21 cellular contexts compared by ENCODE assay signal in genomic region chr12:113888435-113888834, GRCh38.
DNase-seq lines count a peak whose midpoint lies in the region; ATAC-seq lines count a peak whose summit lies in the region.
"Had no signal": no experiment of that assay in that cellular context is flagged by ENCODE, and none has a peak within 500 bp of the region (broad histone marks: within the 10 kb centered on the region; RNA-seq: fewer than 3 reads in every experiment).

No MANE protein-coding gene starts in this region.

- no peak overlapping the region for H3K4me3 ChIP-seq in BLaER1
- no peak overlapping the region for H3K4me3 ChIP-seq in BLaER1 treated with 17β-estradiol and CSF1 and Interleukin-3, amounts not matched to agents 10 nM and 100 nM
- H3K4me3 ChIP-seq: GM12878 had no signal

- H3K4me3 Mint-ChIP-seq in central memory CD8-positive, alpha-beta T cell: no peak overlapping the region
- no peak overlapping the region for H3K4me3 Mint-ChIP-seq in activated CD4-positive, alpha-beta T cell treated with anti-CD3 and anti-CD28 coated beads, Interleukin-2, amount 10 ng/mL, durations not matched to agents 7 days and 5 days
- no peak overlapping the region for H3K4me3 Mint-ChIP-seq in activated T-cell treated with anti-CD3 and anti-CD28 coated beads, Interleukin-2, amount 50 U/mL, for 4 hours
- H3K4me3 Mint-ChIP-seq: CD14-positive monocyte; CD4-positive, alpha-beta memory T cell; CD4-positive, CD25-positive, alpha-beta regulatory T cell; CD8-positive, alpha-beta memory T cell had no signal

- POLR2A ChIA-PET in activated CD4-positive, alpha-beta T cell treated with anti-CD3 and anti-CD28 coated beads, Interleukin-2, amount 10 ng/mL, durations not matched to agents 7 days and 5 days (lab: Charles Lee): no interaction called here

- H4K20me1 ChIP-seq in BLaER1: no peaks in the 10 kb centered on the region
- H4K20me1 ChIP-seq in BLaER1 treated with 17β-estradiol and CSF1 and Interleukin-3, amounts not matched to agents 10 nM and 100 nM: peaks cover 0 to 28% (median 0%) of the 10 kb centered on the region in 11 experiments; a peak in 7 of 22 replicates

- no peak overlapping the region for H3K27ac ChIP-seq in BLaER1
- H3K27ac ChIP-seq in BLaER1 treated with 17β-estradiol and CSF1 and Interleukin-3, amounts not matched to agents 10 nM and 100 nM: peak overlapping the region in 4 of 11 experiments; percentile 62 to 69 (median 68); a peak in 2 of 22 replicates

- no peaks in the 10 kb centered on the region for H3K4me1 Mint-ChIP-seq in central memory CD8-positive, alpha-beta T cell
- no peaks in the 10 kb centered on the region for H3K4me1 Mint-ChIP-seq in activated CD4-positive, alpha-beta T cell treated with anti-CD3 and anti-CD28 coated beads, Interleukin-2, amount 10 ng/mL, durations not matched to agents 7 days and 5 days
- H3K4me1 Mint-ChIP-seq in activated T-cell treated with anti-CD3 and anti-CD28 coated beads, Interleukin-2, amount 50 U/mL, for 4 hours (ENCODE audit: low read depth): no peaks in the 10 kb centered on the region
- H3K4me1 Mint-ChIP-seq: CD14-positive monocyte; CD4-positive, alpha-beta memory T cell; CD4-positive, CD25-positive, alpha-beta regulatory T cell; CD8-positive, alpha-beta memory T cell had no signal

- H3K36me3 Mint-ChIP-seq in central memory CD8-positive, alpha-beta T cell (ENCODE audit: insufficient read depth): peaks cover 9% of the 10 kb centered on the region
- peaks cover 7% of the 10 kb centered on the region for H3K36me3 Mint-ChIP-seq in activated CD4-positive, alpha-beta T cell treated with anti-CD3 and anti-CD28 coated beads, Interleukin-2, amount 10 ng/mL, durations not matched to agents 7 days and 5 days (ENCODE audit: low read depth)
- peaks cover 42% of the 10 kb centered on the region for H3K36me3 Mint-ChIP-seq in activated T-cell treated with anti-CD3 and anti-CD28 coated beads, Interleukin-2, amount 50 U/mL, for 4 hours (ENCODE audit: insufficient read depth)

- H3K9me3 ChIP-seq in BLaER1: peaks cover 9% of the 10 kb centered on the region
- peaks cover 0 to 17% (median 12%) of the 10 kb centered on the region in 11 experiments; a peak in 16 of 22 replicates for H3K9me3 ChIP-seq in BLaER1 treated with 17β-estradiol and CSF1 and Interleukin-3, amounts not matched to agents 10 nM and 100 nM (replicated peaks in 1 of 11)
- H3K9me3 ChIP-seq: BE2C had no signal

- no peaks in the 10 kb centered on the region for H3K27me3 Mint-ChIP-seq in central memory CD8-positive, alpha-beta T cell
- H3K27me3 Mint-ChIP-seq in activated CD4-positive, alpha-beta T cell treated with anti-CD3 and anti-CD28 coated beads, Interleukin-2, amount 10 ng/mL, durations not matched to agents 7 days and 5 days: no peaks in the 10 kb centered on the region
- H3K27me3 Mint-ChIP-seq in activated T-cell treated with anti-CD3 and anti-CD28 coated beads, Interleukin-2, amount 50 U/mL, for 4 hours (ENCODE audit: low read depth): no peaks in the 10 kb centered on the region
- H3K27me3 Mint-ChIP-seq: CD4-positive, alpha-beta memory T cell; CD4-positive, CD25-positive, alpha-beta regulatory T cell; CD8-positive, alpha-beta memory T cell had no signal

- H3K4me1 ChIP-seq in BLaER1: peaks cover 65% of the 10 kb centered on the region
- H3K4me1 ChIP-seq in BLaER1 treated with 17β-estradiol and CSF1 and Interleukin-3, amounts not matched to agents 10 nM and 100 nM: peaks cover 24 to 67% (median 50%) of the 10 kb centered on the region in 10 experiments

- H3K4me2 ChIP-seq in BLaER1: peak overlapping the region; percentile 86
- H3K4me2 ChIP-seq in BLaER1 treated with 17β-estradiol and CSF1 and Interleukin-3, amounts not matched to agents 10 nM and 100 nM: peak overlapping the region in 7 of 11 experiments; percentile 77 to 92 (median 86); a peak in 11 of 22 replicates

- DNase-seq in central memory CD8-positive, alpha-beta T cell (ENCODE audit: low spot score in 2 of 2): no peak
- DNase-seq in RKO (ENCODE audit: low spot score): no peak
- no peak for DNase-seq in activated CD4-positive, alpha-beta T cell treated with anti-CD3 and anti-CD28 coated beads, Interleukin-2, amount 10 ng/mL, durations not matched to agents 7 days and 5 days
- DNase-seq in activated T-cell treated with anti-CD3 and anti-CD28 coated beads, Interleukin-2, amount 50 U/mL, for 4 hours: no peak
- DNase-seq: 8988T; ACHN; C1 segment of cervical spinal cord; CD4-positive, alpha-beta memory T cell; CD4-positive, CD25-positive, alpha-beta regulatory T cell; CD8-positive, alpha-beta memory T cell; COR-L47; DMS 273 treated with DMSO at 0.1 percent for 48 hours; DMS53; DMS79; DND-41; GDM1 had no signal

- CTCF ChIA-PET in activated CD4-positive, alpha-beta T cell treated with anti-CD3 and anti-CD28 coated beads, Interleukin-2, amount 10 ng/mL, durations not matched to agents 7 days and 5 days (lab: Charles Lee): interaction anchor here (1.2 kb wide), 1 partner anchor 20 kb away, joined by 4 read pairs; no protein-coding TSS in a partner anchor

- no peaks in the 10 kb centered on the region for H3K27me3 ChIP-seq in BLaER1
- no peaks in the 10 kb centered on the region for H3K27me3 ChIP-seq in BLaER1 treated with 17β-estradiol and CSF1 and Interleukin-3, amounts not matched to agents 10 nM and 100 nM
- H3K27me3 ChIP-seq: BE2C had no signal

- H3K9me3 Mint-ChIP-seq in central memory CD8-positive, alpha-beta T cell: no peaks in the 10 kb centered on the region
- no peaks in the 10 kb centered on the region for H3K9me3 Mint-ChIP-seq in activated CD4-positive, alpha-beta T cell treated with anti-CD3 and anti-CD28 coated beads, Interleukin-2, amount 10 ng/mL, durations not matched to agents 7 days and 5 days
- no peaks in the 10 kb centered on the region for H3K9me3 Mint-ChIP-seq in activated T-cell treated with anti-CD3 and anti-CD28 coated beads, Interleukin-2, amount 50 U/mL, for 4 hours
- H3K9me3 Mint-ChIP-seq: CD14-positive monocyte; CD4-positive, alpha-beta memory T cell; CD4-positive, CD25-positive, alpha-beta regulatory T cell; CD8-positive, alpha-beta memory T cell had no signal

- no peak overlapping the region for H3K9ac ChIP-seq in BLaER1
- 0 out of 22 replicates have a peak overlapping the region, but pooled peaks of 1 of the 11 experiments have one; percentile 52 for H3K9ac ChIP-seq in BLaER1 treated with 17β-estradiol and CSF1 and Interleukin-3, amounts not matched to agents 10 nM and 100 nM

- peak overlapping the region; percentile 35 for H3K27ac Mint-ChIP-seq in central memory CD8-positive, alpha-beta T cell (ENCODE audit: low read depth)
- H3K27ac Mint-ChIP-seq in activated CD4-positive, alpha-beta T cell treated with anti-CD3 and anti-CD28 coated beads, Interleukin-2, amount 10 ng/mL, durations not matched to agents 7 days and 5 days: no peak overlapping the region
- H3K27ac Mint-ChIP-seq: CD8-positive, alpha-beta memory T cell had no signal

- H3K36me3 ChIP-seq in BLaER1: peaks cover 11% of the 10 kb centered on the region; the same call in 1 of the 2 replicates
- H3K36me3 ChIP-seq in BLaER1 treated with 17β-estradiol and CSF1 and Interleukin-3, amounts not matched to agents 10 nM and 100 nM: peaks cover 5 to 49% (median 31%) of the 10 kb centered on the region in 11 experiments; a peak in 21 of 22 replicates
- H3K36me3 ChIP-seq: BE2C had no signal

- ATAC-seq in central memory CD8-positive, alpha-beta T cell (replicated peaks; ENCODE audit: extremely low read depth, poor library complexity, severe bottlenecking): no peak
- ATAC-seq in activated T-cell treated with anti-CD3 and anti-CD28 coated beads, Interleukin-2, amount 50 U/mL, for 4 hours: no peak
- ATAC-seq: GM12878 had no signal
